18 cellular contexts compared by ENCODE assay signal in genomic region chr1:240352769-240353168, GRCh38.
A peak's percentile ranks its signal among the peaks of the same experiment; 100 is the strongest.
DNase-seq lines count a peak whose midpoint lies in the region; ATAC-seq and TF ChIP-seq lines count a peak whose summit lies in the region.
"Had no signal": no experiment of that assay in that cellular context is flagged by ENCODE, and none has a peak within 500 bp of the region (broad histone marks: within the 10 kb centered on the region; RNA-seq: fewer than 3 reads in every experiment).

No MANE protein-coding gene starts in this region.

- no peak for TF ChIP-seq CTCF in hepatocyte (IDR thresholded peaks at IDR 0.05; ENCODE audit: poor library complexity)
- no peak for TF ChIP-seq CTCF in transverse colon (IDR thresholded peaks at IDR 0.05)
- TF ChIP-seq CTCF in stomach (IDR thresholded peaks at IDR 0.05), result no peak
- no peak for TF ChIP-seq CTCF in upper lobe of left lung (IDR thresholded peaks at IDR 0.05)

- H3K27me3 ChIP-seq in SJSA1 (replicated peaks) (no peaks in the 10 kb centered on the region), hepatocyte (no peaks in the 10 kb centered on the region), transverse colon (no peaks in the 10 kb centered on the region), stomach (no peaks in the 10 kb centered on the region), upper lobe of left lung (no peaks in the 10 kb centered on the region)
- H3K27me3 ChIP-seq: right atrium auricular region, tibial nerve had no signal

- H3K79me2 ChIP-seq in hepatocyte, result no peaks in the 10 kb centered on the region

- no peaks in the 10 kb centered on the region for H4K20me1 ChIP-seq in hepatocyte (ENCODE audit: insufficient read depth, poor library complexity, severe bottlenecking)

- intact Hi-C loops in transverse colon (cut with DNase I; ENCODE audit: low total_unique reads), result no loop called here
- intact Hi-C loops in stomach (cut with DNase I; ENCODE audit: low total_unique reads), result no loop called here

- H3K4me1 ChIP-seq in SJSA1 (replicated peaks) (peaks cover 42% of the 10 kb centered on the region), hepatocyte (ENCODE audit: insufficient read depth) (no peaks in the 10 kb centered on the region), transverse colon (peaks cover 0 to 7% (median 0%) of the 10 kb centered on the region in 4 donors), stomach (no peaks in the 10 kb centered on the region), upper lobe of left lung (no peaks in the 10 kb centered on the region)
- H3K4me1 ChIP-seq: right atrium auricular region, tibial nerve had no signal

- in situ Hi-C loops in transverse colon (cut with MboI; ENCODE audit: low pct_ligation_motif_present in 1 of 4, low pct_unique_long_range_greater_than_20kb in 1 of 4, low sequenced_read_pairs in 3 of 4), result no loop called here

- H3K27ac ChIP-seq in SJSA1 (peak overlapping the region; percentile 46), hepatocyte (no peak overlapping the region), transverse colon (peak overlapping the region in 3 of 4 donors; percentile 25 to 52 (median 34)), stomach (no peak overlapping the region), upper lobe of left lung (no peak overlapping the region)
- H3K27ac ChIP-seq: right atrium auricular region, tibial nerve had no signal

- TF ChIP-seq POLR2A in transverse colon (IDR thresholded peaks at IDR 0.05) (no peak), stomach (IDR thresholded peaks at IDR 0.05) (no peak), upper lobe of left lung (IDR thresholded peaks at IDR 0.05) (no peak)

- H3K9me3 ChIP-seq in SJSA1 (replicated peaks), result no peaks in the 10 kb centered on the region
- no peaks in the 10 kb centered on the region for H3K9me3 ChIP-seq in hepatocyte (ENCODE audit: low read depth)
- H3K9me3 ChIP-seq in transverse colon, result no peaks in the 10 kb centered on the region
- H3K9me3 ChIP-seq in stomach, result no peaks in the 10 kb centered on the region
- H3K9me3 ChIP-seq in upper lobe of left lung, result no peaks in the 10 kb centered on the region
- H3K9me3 ChIP-seq: right atrium auricular region, tibial nerve had no signal

- H3K9me2 ChIP-seq in hepatocyte (replicated peaks; ENCODE audit: insufficient read depth), result no peaks in the 10 kb centered on the region

- ATAC-seq in HG02870 (IDR thresholded peaks at IDR 0.05; ENCODE audit: unreplicated experiment) (no peak), upper lobe of left lung (ENCODE audit: low FRiP score in 2 of 2) (no peak)
- ATAC-seq: left lobe of liver; naive thymus-derived CD8-positive, alpha-beta T cell had no signal

- no peak overlapping the region for H2AFZ ChIP-seq in hepatocyte

- DNase-seq in SIG-M5 treated with dmso at 0.1 percent for 504 hours (lab: John Stamatoyannopoulos, UW; ENCODE audit: unreplicated experiment) (peak; percentile 7), SIG-M5 (lab: John Stamatoyannopoulos, UW) (no peak), SJSA1 (ENCODE audit: low read depth in 1 of 2, low spot score in 2 of 2) (peak; percentile 48 to 57), hepatocyte (ENCODE audit: low spot score) (peak; percentile 4), transverse colon (no peak), stomach (no peak), upper lobe of left lung (no peak)
- DNase-seq: 8988T; activated CD8-positive, alpha-beta memory T cell treated with anti-CD3 and anti-CD28 coated beads, Interleukin-2, amount 50 U/mL, for 4 hours; activated naive CD4-positive, alpha-beta T cell treated with anti-CD3 and anti-CD28 coated beads, Interleukin-2, amount 10 ng/mL, durations not matched to agents 7 days and 5 days; head of caudate nucleus; naive thymus-derived CD8-positive, alpha-beta T cell; NCI-H1417 treated with DMSO at 0.1 percent for 48 hours; stimulated activated CD4-positive, alpha-beta T cell treated with anti-CD3 and anti-CD28 coated beads, Interleukin-4, amount 100 ng/mL, for 24 hours had no signal

- H3K4me3 ChIP-seq in SJSA1 (no peak overlapping the region), hepatocyte (no peak overlapping the region), transverse colon (no peak overlapping the region), stomach (no peak overlapping the region), upper lobe of left lung (no peak overlapping the region)
- H3K4me3 ChIP-seq: right atrium auricular region, tibial nerve had no signal

- H3K4me2 ChIP-seq in hepatocyte, result no peak overlapping the region

- WGBS in hepatocyte (ENCODE audit: low lambda C conversion rate, missing lambda C conversion rate), result 69% methylated on average over 5 of the region's 5 CpGs
- WGBS in transverse colon (ENCODE audit: low coverage in 1 of 2), 2 donors, result 40 to 43% methylated on average over 5 of the region's 5 CpGs
- 49 to 57% (median 55%) methylated on average over 5 of the region's 5 CpGs for WGBS in stomach, 5 donors
- 38 to 40% methylated on average over 5 of the region's 5 CpGs for WGBS in upper lobe of left lung, 2 donors

- no peak for TF ChIP-seq EP300 in transverse colon (IDR thresholded peaks at IDR 0.05; ENCODE audit: low read depth)
- TF ChIP-seq EP300 in stomach (IDR thresholded peaks at IDR 0.05), result no peak
- TF ChIP-seq EP300 in upper lobe of left lung (IDR thresholded peaks at IDR 0.05), result no peak

- H3K36me3 ChIP-seq in SJSA1 (0 out of 2 replicates have a peak, but pooled peaks cover under 1% of the 10 kb centered on the region), hepatocyte (replicated peaks; ENCODE audit: insufficient read depth, low read depth) (no peaks in the 10 kb centered on the region), transverse colon (no peaks in the 10 kb centered on the region), stomach (no peaks in the 10 kb centered on the region), upper lobe of left lung (no peaks in the 10 kb centered on the region)
- H3K36me3 ChIP-seq: right atrium auricular region had no signal

Comparison
In these comparisons a context has a peak if more than half of its experiments do, and no peak if none do; other contexts are left out.
1. DNase-seq: peak in SIG-M5 treated with dmso at 0.1 percent for 504 hours (single experiment), SJSA1 (2 of 2) and hepatocyte (single experiment); none in SIG-M5 (single experiment), transverse colon (single experiment), stomach (single experiment) and upper lobe of left lung (0 of 2).
2. H3K27ac ChIP-seq: peak in SJSA1 (single experiment) and transverse colon (3 of 4); none in hepatocyte (single experiment), stomach (0 of 5) and upper lobe of left lung (0 of 4).